Comparison of ENCODE assay signal across 24 cellular contexts in genomic region chr7:117572826-117573620, GRCh38.
DNase-seq lines count a peak whose midpoint lies in the region; ATAC-seq and FAIRE-seq lines count a peak whose summit lies in the region.
"Had no signal": no experiment of that assay in that cellular context is flagged by ENCODE, and none has a peak within 500 bp of the region (broad histone marks: within the 10 kb centered on the region; RNA-seq: fewer than 3 reads in every experiment).

No MANE protein-coding gene starts in this region.

- H3K4me1 ChIP-seq in small intestine (ENCODE audit: control insufficient read depth in 2 of 2, insufficient read depth in 1 of 2, low read depth in 1 of 2, low read length in 1 of 2) = no peaks in the 10 kb centered on the region
- H3K4me1 ChIP-seq: gastrocnemius medialis, sigmoid colon had no signal

- no peak overlapping the region for H3K4me3 ChIP-seq in small intestine (ENCODE audit: low read depth in 1 of 2, low read length in 2 of 2)
- H3K4me3 ChIP-seq: dorsolateral prefrontal cortex, gastrocnemius medialis, sigmoid colon had no signal

- DNase-seq in DMS79 treated with DMSO at 0.1 percent for 48 hours (lab: John Stamatoyannopoulos, UW) = peak; percentile 99
- DNase-seq in NCI-H2029 treated with DMSO at 0.1 percent for 48 hours (lab: John Stamatoyannopoulos, UW) = peak; percentile 19
- DNase-seq in small intestine = peak; percentile 93
- DNase-seq in DMS 273 (lab: John Stamatoyannopoulos, UW; ENCODE audit: unreplicated experiment) = no peak
- DNase-seq: activated CD4-positive, CD25-positive, alpha-beta regulatory T cell treated with anti-CD3 and anti-CD28 coated beads, Interleukin-2, amount 50 U/mL, for 72 hours; activated CD8-positive, alpha-beta T cell treated with anti-CD3 and anti-CD28 coated beads, Interleukin-2, amount 10 ng/mL, durations not matched to agents 7 days and 5 days; activated gamma-delta T cell; dorsolateral prefrontal cortex; gastrocnemius medialis; IMR-90; naive B cell; NCI-H1694 treated with DMSO at 0.1 percent for 48 hours; OCI-M1; sigmoid colon; SK-N-SH; stimulated activated CD4-positive, alpha-beta T cell treated with anti-CD3 and anti-CD28 coated beads, Interleukin-15, amount 100 ng/mL, for 24 hours; stimulated activated naive CD4-positive, alpha-beta T cell; T-helper 17 cell had no signal

- ATAC-seq in HG03439 (IDR thresholded peaks at IDR 0.05; ENCODE audit: unreplicated experiment) (no peak), HG02678 (IDR thresholded peaks at IDR 0.05; ENCODE audit: unreplicated experiment) (no peak)
- ATAC-seq: activated CD8-positive, alpha-beta T cell treated with anti-CD3 and anti-CD28 coated beads, Interleukin-2, amount 10 ng/mL, durations not matched to agents 7 days and 5 days; gastrocnemius medialis; T-helper 17 cell had no signal

- H3K36me3 ChIP-seq in small intestine (ENCODE audit: control insufficient read depth in 2 of 2, insufficient read depth in 2 of 2, low read length in 2 of 2) = peaks cover 0 to 3% of the 10 kb centered on the region in 2 donors
- H3K36me3 ChIP-seq: gastrocnemius medialis, neutrophil, sigmoid colon had no signal

- peak; percentile 45 for FAIRE-seq in colon (lab: Jason Lieb, UNC)
- peak; percentile 75 for FAIRE-seq in small intestine (lab: Jason Lieb, UNC)
- FAIRE-seq: H1 had no signal

- H3K9me3 ChIP-seq in small intestine (ENCODE audit: control insufficient read depth, low read depth) = no peaks in the 10 kb centered on the region
- H3K9me3 ChIP-seq: gastrocnemius medialis, neutrophil, sigmoid colon, SK-N-SH had no signal

- H3K27ac ChIP-seq in small intestine (ENCODE audit: low read depth in 1 of 2, low read length in 1 of 2) = peak overlapping the region in 1 of 2 donors; percentile 20
- H3K27ac ChIP-seq: C4-2B, dorsolateral prefrontal cortex, gastrocnemius medialis, neutrophil, sigmoid colon had no signal

- H3K27me3 ChIP-seq in small intestine (ENCODE audit: control insufficient read depth in 2 of 2, insufficient read depth in 2 of 2, low read length in 2 of 2) = no peaks in the 10 kb centered on the region
- H3K27me3 ChIP-seq: dorsolateral prefrontal cortex, gastrocnemius medialis, neutrophil, sigmoid colon had no signal
